In the genomic region with DNA sequence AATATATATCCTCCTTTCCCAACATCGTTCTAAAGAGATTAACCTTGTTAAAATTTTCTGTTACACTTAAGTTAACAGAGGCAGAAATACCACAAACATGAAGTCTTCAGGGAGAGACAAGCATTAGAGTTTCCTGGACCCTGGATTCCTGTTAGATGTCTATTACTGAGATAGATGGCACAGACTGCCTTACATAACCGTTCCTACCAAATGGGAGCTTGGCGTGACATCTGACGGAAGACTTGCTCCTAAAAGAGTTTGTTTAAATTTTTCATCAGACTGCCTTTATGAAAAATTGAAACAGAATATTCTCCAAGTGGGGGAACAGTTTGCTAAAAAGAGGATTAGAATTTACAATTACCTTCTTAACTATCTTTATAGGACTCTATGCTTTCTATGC, we compare ENCODE assay signal across 21 cellular contexts. TPM values are rescaled to one million over a fixed set of nuclear protein-coding genes. Genes with fewer than 3 reads are reported as not detected.
DNase-seq lines count a peak whose midpoint lies in the region; ATAC-seq and TF ChIP-seq lines count a peak whose summit lies in the region.
"Had no signal": no experiment of that assay in that cellular context is flagged by ENCODE, and none has a peak within 500 bp of the region (broad histone marks: within the 10 kb centered on the region; RNA-seq: fewer than 3 reads in every experiment).

No MANE protein-coding gene starts in this region.

- H3K27ac Mint-ChIP-seq in mesothelial cell of epicardium: peak overlapping the region; percentile 88
- H3K27ac Mint-ChIP-seq: CD4-positive, CD25-positive, alpha-beta regulatory T cell had no signal

- H3K4me1 ChIP-seq in skeletal muscle satellite cell (ENCODE audit: control insufficient read depth, insufficient read depth, low read length) (peaks cover 18% of the 10 kb centered on the region), transverse colon (peaks cover 0 to 10% (median 1%) of the 10 kb centered on the region in 4 donors), heart left ventricle (no peaks in the 10 kb centered on the region)
- H3K4me1 ChIP-seq: uterus had no signal

- no peaks in the 10 kb centered on the region for H3K27me3 Mint-ChIP-seq in mesothelial cell of epicardium (ENCODE audit: low read depth)
- H3K27me3 Mint-ChIP-seq: CD4-positive, CD25-positive, alpha-beta regulatory T cell had no signal

- H3K4me3 Mint-ChIP-seq in mesothelial cell of epicardium: no peak overlapping the region
- H3K4me3 Mint-ChIP-seq: CD4-positive, CD25-positive, alpha-beta regulatory T cell had no signal

- H3K36me3 Mint-ChIP-seq in mesothelial cell of epicardium: peaks cover 5% of the 10 kb centered on the region
- H3K36me3 Mint-ChIP-seq: CD4-positive, CD25-positive, alpha-beta regulatory T cell had no signal

- H3K27ac ChIP-seq in caudate nucleus (ENCODE audit: low read depth, low read length): peak overlapping the region; percentile 55
- no peak overlapping the region for H3K27ac ChIP-seq in transverse colon
- peak overlapping the region in 1 of 12 donors; percentile 19 for H3K27ac ChIP-seq in heart left ventricle
- H3K27ac ChIP-seq: brain microvascular endothelial cell, ovary, right lobe of liver, uterus had no signal

- TF ChIP-seq EP300 in transverse colon (IDR thresholded peaks at IDR 0.05; ENCODE audit: low read depth): no peak

- in situ Hi-C loops in G401 (cut with HindIII; ENCODE audit: low sequenced_read_pairs): no loop called here
- in situ Hi-C loops in transverse colon (cut with MboI; ENCODE audit: low pct_ligation_motif_present in 1 of 4, low pct_unique_long_range_greater_than_20kb in 1 of 4, low sequenced_read_pairs in 3 of 4): no loop called here

- no peaks in the 10 kb centered on the region for H3K27me3 ChIP-seq in skeletal muscle satellite cell (ENCODE audit: control insufficient read depth, insufficient read depth, low read length)
- no peaks in the 10 kb centered on the region for H3K27me3 ChIP-seq in transverse colon
- no peaks in the 10 kb centered on the region for H3K27me3 ChIP-seq in heart left ventricle
- H3K27me3 ChIP-seq: brain microvascular endothelial cell, MG63, ovary, right lobe of liver, uterus had no signal

- H3K9me3 ChIP-seq in skeletal muscle satellite cell (replicated peaks; ENCODE audit: low read length) (no peaks in the 10 kb centered on the region), transverse colon (no peaks in the 10 kb centered on the region), heart left ventricle (no peaks in the 10 kb centered on the region)
- H3K9me3 ChIP-seq: MG63, ovary, right lobe of liver, uterus had no signal

- TF ChIP-seq CTCF in mesothelial cell of epicardium (IDR thresholded peaks at IDR 0.05; ENCODE audit: unreplicated experiment) (no peak), transverse colon (IDR thresholded peaks at IDR 0.05) (no peak), heart left ventricle (IDR thresholded peaks at IDR 0.05) (no peak), omental fat pad (IDR thresholded peaks at IDR 0.05) (no peak)

- H3K36me3 ChIP-seq in skeletal muscle satellite cell (ENCODE audit: insufficient read depth, low read length): no peaks in the 10 kb centered on the region
- no peaks in the 10 kb centered on the region for H3K36me3 ChIP-seq in transverse colon
- no peaks in the 10 kb centered on the region for H3K36me3 ChIP-seq in heart left ventricle
- H3K36me3 ChIP-seq: brain microvascular endothelial cell, MG63, ovary, right lobe of liver, uterus had no signal

- TF ChIP-seq POLR2A in transverse colon (IDR thresholded peaks at IDR 0.05): no peak
- no peak for TF ChIP-seq POLR2A in heart left ventricle (IDR thresholded peaks at IDR 0.05)

- H3K4me3 ChIP-seq in skeletal muscle satellite cell (ENCODE audit: low read length) (no peak overlapping the region), transverse colon (no peak overlapping the region), heart left ventricle (peak overlapping the region in 1 of 12 donors; percentile 2)
- H3K4me3 ChIP-seq: MG63, ovary, right lobe of liver, uterus had no signal

- H3K4me2 ChIP-seq in skeletal muscle satellite cell (ENCODE audit: low read length): peak overlapping the region; percentile 45

- DNase-seq in G401 (ENCODE audit: low spot score): peak; percentile 91
- DNase-seq in caudate nucleus (lab: John Stamatoyannopoulos, UW): peak in 7 of 61 donors; percentile 16 to 77 (median 49)
- no peak for DNase-seq in mesothelial cell of epicardium (ENCODE audit: low spot score in 2 of 2, unreplicated experiment in 2 of 2)
- no peak for DNase-seq in NCI-H1930 (lab: John Stamatoyannopoulos, UW)
- no peak for DNase-seq in transverse colon
- DNase-seq in heart left ventricle: no peak
- no peak for DNase-seq in omental fat pad (ENCODE audit: low spot score)
- DNase-seq: activated CD8-positive, alpha-beta memory T cell treated with anti-CD3 and anti-CD28 coated beads, Interleukin-2, amount 50 U/mL, for 48 hours; activated effector memory CD4-positive, alpha-beta T cell treated with anti-CD3 and anti-CD28 coated beads, Interleukin-2, amount 50 U/mL, for 16 hours; brain microvascular endothelial cell; CD4-positive, CD25-positive, alpha-beta regulatory T cell; cortex of kidney; MG63; NCI-H748 treated with DMSO at 0.1 percent for 48 hours; ovary; right lobe of liver; stimulated activated CD8-positive, alpha-beta memory T cell treated with anti-CD3 and anti-CD28 coated beads, Interleukin-4, amount 100 ng/mL, for 48 hours; T-helper 9 cell; uterus had no signal

- H3K4me1 Mint-ChIP-seq in mesothelial cell of epicardium: peaks cover 48% of the 10 kb centered on the region
- H3K4me1 Mint-ChIP-seq: CD4-positive, CD25-positive, alpha-beta regulatory T cell had no signal

- ATAC-seq in heart left ventricle (no peak), omental fat pad (ENCODE audit: low FRiP score) (no peak)
- ATAC-seq: HCT116, right lobe of liver had no signal

- no peaks in the 10 kb centered on the region for H3K9me3 Mint-ChIP-seq in mesothelial cell of epicardium
- H3K9me3 Mint-ChIP-seq: CD4-positive, CD25-positive, alpha-beta regulatory T cell had no signal

- H3K9ac ChIP-seq in skeletal muscle satellite cell (ENCODE audit: low read depth, low read length): no peak overlapping the region

- 76 to 80% methylated on average over 4 of the region's 4 CpGs for WGBS in transverse colon (ENCODE audit: low coverage in 1 of 2), 2 donors
- WGBS in heart left ventricle, 4 donors: 77 to 84% (median 77%) methylated on average over 4 of the region's 4 CpGs

- intact Hi-C loops in transverse colon (cut with DNase I; ENCODE audit: low total_unique reads) (no loop called here), heart left ventricle (cut with DNase I) (no loop called here)

RNA-seq across cellular contexts. Expression of gene ANK3, which starts 22.7 kb away (rescaled TPM):
- total RNA-seq in G401 (2014; rRNA removed; shearing (Covaris generic)): 1.4 and 9.6 TPM in 2 replicates
- total RNA-seq in mesothelial cell of epicardium (242 to 270 TPM (median 243 TPM) in 3 replicates), transverse colon (100 to 1,000 TPM in 3 of 4 donors, 10 to 100 TPM in 1; 41.2 to 230 (median 172) TPM), heart left ventricle (100 to 1,000 TPM; 192 to 576 (median 242) TPM), omental fat pad (10 to 100 TPM; 10.5 to 22.5 (median 13.3) TPM)
- total RNA-seq in skeletal muscle satellite cell (2012; rRNA removed): 1.3 and 5.3 TPM in 2 replicates
- polyA plus RNA-seq in heart left ventricle: 100 to 1,000 TPM in 1 of 2 donors, 10 to 100 TPM in 1; 33.8 to 136 TPM
